Comparison of ENCODE assay signal across 1 cellular context in genomic region chr17:2282297-2282873, GRCh38.
TF ChIP-seq lines count a peak whose summit lies in the region.

No MANE protein-coding gene starts in this region.

TF ChIP-seq in K562, 482 proteins besides CTCF, POLR2A, EP300 and RAD21 (continued from another document):
- TF ChIP-seq, protein P1, sequence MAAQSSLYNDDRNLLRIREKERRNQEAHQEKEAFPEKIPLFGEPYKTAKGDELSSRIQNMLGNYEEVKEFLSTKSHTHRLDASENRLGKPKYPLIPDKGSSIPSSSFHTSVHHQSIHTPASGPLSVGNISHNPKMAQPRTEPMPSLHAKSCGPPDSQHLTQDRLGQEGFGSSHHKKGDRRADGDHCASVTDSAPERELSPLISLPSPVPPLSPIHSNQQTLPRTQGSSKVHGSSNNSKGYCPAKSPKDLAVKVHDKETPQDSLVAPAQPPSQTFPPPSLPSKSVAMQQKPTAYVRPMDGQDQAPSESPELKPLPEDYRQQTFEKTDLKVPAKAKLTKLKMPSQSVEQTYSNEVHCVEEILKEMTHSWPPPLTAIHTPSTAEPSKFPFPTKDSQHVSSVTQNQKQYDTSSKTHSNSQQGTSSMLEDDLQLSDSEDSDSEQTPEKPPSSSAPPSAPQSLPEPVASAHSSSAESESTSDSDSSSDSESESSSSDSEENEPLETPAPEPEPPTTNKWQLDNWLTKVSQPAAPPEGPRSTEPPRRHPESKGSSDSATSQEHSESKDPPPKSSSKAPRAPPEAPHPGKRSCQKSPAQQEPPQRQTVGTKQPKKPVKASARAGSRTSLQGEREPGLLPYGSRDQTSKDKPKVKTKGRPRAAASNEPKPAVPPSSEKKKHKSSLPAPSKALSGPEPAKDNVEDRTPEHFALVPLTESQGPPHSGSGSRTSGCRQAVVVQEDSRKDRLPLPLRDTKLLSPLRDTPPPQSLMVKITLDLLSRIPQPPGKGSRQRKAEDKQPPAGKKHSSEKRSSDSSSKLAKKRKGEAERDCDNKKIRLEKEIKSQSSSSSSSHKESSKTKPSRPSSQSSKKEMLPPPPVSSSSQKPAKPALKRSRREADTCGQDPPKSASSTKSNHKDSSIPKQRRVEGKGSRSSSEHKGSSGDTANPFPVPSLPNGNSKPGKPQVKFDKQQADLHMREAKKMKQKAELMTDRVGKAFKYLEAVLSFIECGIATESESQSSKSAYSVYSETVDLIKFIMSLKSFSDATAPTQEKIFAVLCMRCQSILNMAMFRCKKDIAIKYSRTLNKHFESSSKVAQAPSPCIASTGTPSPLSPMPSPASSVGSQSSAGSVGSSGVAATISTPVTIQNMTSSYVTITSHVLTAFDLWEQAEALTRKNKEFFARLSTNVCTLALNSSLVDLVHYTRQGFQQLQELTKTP (IDR thresholded peaks at IDR 0.05; ENCODE audit: low read depth in 1 of 2, partially characterized antibody in 2 of 2): no peak
- TF ChIP-seq, protein P2, sequence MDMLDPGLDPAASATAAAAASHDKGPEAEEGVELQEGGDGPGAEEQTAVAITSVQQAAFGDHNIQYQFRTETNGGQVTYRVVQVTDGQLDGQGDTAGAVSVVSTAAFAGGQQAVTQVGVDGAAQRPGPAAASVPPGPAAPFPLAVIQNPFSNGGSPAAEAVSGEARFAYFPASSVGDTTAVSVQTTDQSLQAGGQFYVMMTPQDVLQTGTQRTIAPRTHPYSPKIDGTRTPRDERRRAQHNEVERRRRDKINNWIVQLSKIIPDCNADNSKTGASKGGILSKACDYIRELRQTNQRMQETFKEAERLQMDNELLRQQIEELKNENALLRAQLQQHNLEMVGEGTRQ (CRISPR knock-in tag; IDR thresholded peaks at IDR 0.05): no peak
- TF ChIP-seq NR2C1 (IDR thresholded peaks at IDR 0.05): no peak
- 0 out of 2 replicates have a peak, but pooled peaks have one; percentile 36 for TF ChIP-seq NR2C1 (tag; IDR thresholded peaks at IDR 0.05)
- TF ChIP-seq RHOXF2B (CRISPR knock-in tag; conservative IDR thresholded peaks at IDR 0.05): no peak
- TF ChIP-seq TFE3 (CRISPR knock-in tag; IDR thresholded peaks at IDR 0.05): no peak
- no peak for TF ChIP-seq TAF7 (tag; IDR thresholded peaks at IDR 0.05)
- TF ChIP-seq ETS2 (tag; IDR thresholded peaks at IDR 0.05; ENCODE audit: borderline replicate concordance, poor library complexity, severe bottlenecking): no peak
- no peak for TF ChIP-seq ZNF347 (CRISPR knock-in tag; IDR thresholded peaks at IDR 0.05; ENCODE audit: low read depth)
- no peak for TF ChIP-seq MBD1 (CRISPR knock-in tag; IDR thresholded peaks at IDR 0.05)
- TF ChIP-seq ZNF431 (CRISPR knock-in tag; IDR thresholded peaks at IDR 0.05): no peak
- no peak for TF ChIP-seq NR2F6 (CRISPR knock-in tag; IDR thresholded peaks at IDR 0.05)
- TF ChIP-seq NFE2 (IDR thresholded peaks at IDR 0.05; ENCODE audit: low read depth): no peak
- no peak for TF ChIP-seq ZNF408 (CRISPR knock-in tag; IDR thresholded peaks at IDR 0.05; ENCODE audit: low read depth)
- TF ChIP-seq ZKSCAN8 (CRISPR knock-in tag; IDR thresholded peaks at IDR 0.05): peak; percentile 42; the same call in 1 of the 2 replicates
- no peak for TF ChIP-seq NFATC3 (IDR thresholded peaks at IDR 0.05)
- TF ChIP-seq HNRNPL (IDR thresholded peaks at IDR 0.05; ENCODE audit: low read depth, low read length): no peak
- no peak for TF ChIP-seq KAT8 (IDR thresholded peaks at IDR 0.05; ENCODE audit: low read depth)
